In genomic region chr9:97596906-97597305, GRCh38 we compare ENCODE assay signal across 26 cellular contexts. TPM values are rescaled to one million over a fixed set of nuclear protein-coding genes. Genes with fewer than 3 reads are reported as not detected.
A peak's percentile ranks its signal among the peaks of the same experiment; 100 is the strongest.
DNase-seq lines count a peak whose midpoint lies in the region; ATAC-seq and TF ChIP-seq lines count a peak whose summit lies in the region.
"Had no signal": no experiment of that assay in that cellular context is flagged by ENCODE, and none has a peak within 500 bp of the region (broad histone marks: within the 10 kb centered on the region; RNA-seq: fewer than 3 reads in every experiment).

No MANE protein-coding gene starts in this region.

- ATAC-seq in GM18861 (IDR thresholded peaks at IDR 0.05; ENCODE audit: unreplicated experiment): no peak
- ATAC-seq in left lung: no peak
- ATAC-seq: activated T-cell treated with anti-CD3 and anti-CD28 coated beads, Interleukin-2, amount 50 U/mL, for 72 hours; HCT116; lower lobe of right lung; naive thymus-derived CD8-positive, alpha-beta T cell had no signal

- H3K4me3 ChIP-seq in uterus: no peak overlapping the region
- no peak overlapping the region for H3K4me3 ChIP-seq in left lung
- H3K4me3 ChIP-seq: lower lobe of right lung had no signal

- intact Hi-C loops in uterus (cut with DNase I; ENCODE audit: low total_unique reads) (no loop called here), left lung (cut with DNase I) (loop anchor here in 1 of 2 donors (5.0 kb wide), 1 partner anchor 130 kb away; no protein-coding TSS in a partner anchor)

- peaks cover 0 to 6% of the 10 kb centered on the region in 2 donors for H3K4me1 ChIP-seq in uterus
- peaks cover 2 to 6% of the 10 kb centered on the region in 2 donors for H3K4me1 ChIP-seq in left lung

- no peak for TF ChIP-seq CTCF in uterus (IDR thresholded peaks at IDR 0.05)
- no peak for TF ChIP-seq CTCF in left lung (IDR thresholded peaks at IDR 0.05)

- no peak for TF ChIP-seq POLR2A in uterus (IDR thresholded peaks at IDR 0.05)

- DNase-seq in NCI-H446 (lab: John Stamatoyannopoulos, UW): peak; percentile 47 to 85
- peak; percentile 96 for DNase-seq in cerebellar cortex (ENCODE audit: low spot score)
- DNase-seq in pons (ENCODE audit: low spot score): peak; percentile 17
- no peak for DNase-seq in uterus
- DNase-seq in globus pallidus (ENCODE audit: low spot score): no peak
- no peak for DNase-seq in left lung
- DNase-seq: activated CD4-positive, alpha-beta memory T cell treated with anti-CD3 and anti-CD28 coated beads for 36 hours; activated CD4-positive, alpha-beta T cell treated with anti-CD3 and anti-CD28 coated beads for 1 hour; activated naive CD4-positive, alpha-beta T cell treated with Interleukin-2 at 50 U/mL for 16 hours; activated T-cell treated with anti-CD3 and anti-CD28 coated beads, Interleukin-2, amount 50 U/mL, for 72 hours; Caco-2; DMS79; effector CD8-positive, alpha-beta T cell; GF-D8; kidney; lower lobe of right lung; MM.1S; naive thymus-derived CD8-positive, alpha-beta T cell; NCI-H1417; NCI-H2081 treated with DMSO at 0.1 percent for 48 hours; NCI-H345; NCI-H774; stimulated activated CD4-positive, alpha-beta T cell treated with anti-CD3 and anti-CD28 coated beads, Interleukin-15, amount 100 ng/mL, for 24 hours; stimulated activated CD4-positive, alpha-beta T cell treated with anti-CD3 and anti-CD28 coated beads, Interleukin-4, amount 100 ng/mL, for 4 hours had no signal

- H3K9me3 ChIP-seq in uterus (no peaks in the 10 kb centered on the region), left lung (no peaks in the 10 kb centered on the region)
- H3K9me3 ChIP-seq: Caco-2, lower lobe of right lung had no signal

- H3K27me3 ChIP-seq in uterus (no peaks in the 10 kb centered on the region), left lung (no peaks in the 10 kb centered on the region)

- peak overlapping the region; percentile 52 to 81 for H3K27ac ChIP-seq in uterus
- H3K27ac ChIP-seq in left lung: no peak overlapping the region
- H3K27ac ChIP-seq: lower lobe of right lung had no signal

- H3K36me3 ChIP-seq in uterus (no peaks in the 10 kb centered on the region), left lung (peaks cover 0 to 27% of the 10 kb centered on the region in 2 donors)

RNA-seq across cellular contexts. Expression of gene TSTD2, which starts 36.3 kb away (rescaled TPM):
- total RNA-seq in uterus (10 to 100 TPM in 3 of 4 donors, 1 to 10 TPM in 1; 9.0 to 35.8 (median 28.2) TPM), left lung (10 to 100 TPM; 16.4 to 17.7 TPM)

RNA-seq across cellular contexts. Expression of gene NCBP1, which starts 36.7 kb away (rescaled TPM):
- 10 to 100 TPM in 3 of 4 donors, 1 to 10 TPM in 1; 3.5 to 47.6 (median 24.0) TPM for total RNA-seq in uterus
- total RNA-seq in left lung: 10 to 100 TPM; 28.7 to 31.6 TPM

Comparison
In these comparisons a context has a peak if more than half of its experiments do, and no peak if none do; other contexts are left out.
1. DNase-seq: peak in NCI-H446 (2 of 2), cerebellar cortex (single experiment) and pons (single experiment); none in uterus (0 of 2), globus pallidus (single experiment) and left lung (0 of 2).
2. H3K27ac ChIP-seq: peak in uterus (2 of 2); none in left lung (0 of 2).